Comparison of ENCODE assay signal across 8 cellular contexts in genomic region chr17:7915611-7916382, GRCh38. TPM values are rescaled to one million over a fixed set of nuclear protein-coding genes. Genes with fewer than 3 reads are reported as not detected.
A peak's percentile ranks its signal among the peaks of the same experiment; 100 is the strongest.
DNase-seq lines count a peak whose midpoint lies in the region; ATAC-seq lines count a peak whose summit lies in the region.

RNF227 (minus strand) TSS chr17:7916289; CDS start chr17:7916195, 94 bp downstream.

- peaks cover 0 to 12% of the 10 kb centered on the region in 2 donors for H3K4me1 ChIP-seq in esophagus (ENCODE audit: control insufficient read depth in 2 of 2, insufficient read depth in 2 of 2, low read length in 1 of 2)
- peaks cover 15% of the 10 kb centered on the region for H3K4me1 ChIP-seq in muscle layer of colon (ENCODE audit: insufficient read depth, low read length)

- no peaks in the 10 kb centered on the region for H3K9me3 ChIP-seq in esophagus (ENCODE audit: control insufficient read depth in 2 of 2, insufficient read depth in 1 of 2, low read depth in 1 of 2, low read length in 1 of 2)
- H3K9me3 ChIP-seq in muscle layer of colon (ENCODE audit: low read length) = no peaks in the 10 kb centered on the region

- peak within 1 kb of the TSS; percentile 87 for H3K4me3 Mint-ChIP-seq in activated T-cell treated with anti-CD3 and anti-CD28 coated beads, Interleukin-2, amount 50 U/mL, for 24 hours

- H3K27me3 ChIP-seq in esophagus (ENCODE audit: control insufficient read depth in 1 of 2, insufficient read depth in 2 of 2, low read length in 2 of 2) (no peaks in the 10 kb centered on the region), muscle layer of colon (ENCODE audit: control insufficient read depth in 1 of 2, insufficient read depth in 2 of 2, low read length in 2 of 2) (no peaks in the 10 kb centered on the region)

- peak within 1 kb of the TSS; percentile 62 for H3K4me3 ChIP-seq in Jurkat, Clone E6-1 (ENCODE audit: low read length)
- H3K4me3 ChIP-seq in esophagus (ENCODE audit: low read depth in 1 of 2, low read length in 2 of 2) = peak within 1 kb of the TSS; percentile 54 to 62
- peak within 1 kb of the TSS; percentile 67 to 83 for H3K4me3 ChIP-seq in muscle layer of colon (ENCODE audit: low read depth in 1 of 2, low read length in 2 of 2)

- H3K36me3 Mint-ChIP-seq in activated T-cell treated with anti-CD3 and anti-CD28 coated beads, Interleukin-2, amount 50 U/mL, for 24 hours (ENCODE audit: low read depth) = peaks cover 36% of the 10 kb centered on the region

- H3K4me1 Mint-ChIP-seq in activated T-cell treated with anti-CD3 and anti-CD28 coated beads, Interleukin-2, amount 50 U/mL, for 24 hours (ENCODE audit: low read depth) = peaks cover 35% of the 10 kb centered on the region

- H3K27ac ChIP-seq in esophagus (ENCODE audit: low read depth in 2 of 2, low read length in 1 of 2) = peak within 1 kb of the TSS; percentile 91 to 96
- peak within 1 kb of the TSS; percentile 95 for H3K27ac ChIP-seq in muscle layer of colon (ENCODE audit: low read depth, low read length)

- peak within 1 kb of the TSS; percentile 93 for H3K27ac Mint-ChIP-seq in activated T-cell treated with anti-CD3 and anti-CD28 coated beads, Interleukin-2, amount 50 U/mL, for 24 hours

- H3K27me3 Mint-ChIP-seq in activated T-cell treated with anti-CD3 and anti-CD28 coated beads, Interleukin-2, amount 50 U/mL, for 24 hours = no peaks in the 10 kb centered on the region

- 0 to 1% methylated on average over 99 to 100 of the region's 100 CpGs for WGBS in esophagus, 2 donors

- H3K36me3 ChIP-seq in esophagus (ENCODE audit: control insufficient read depth in 2 of 2, insufficient read depth in 2 of 2, low read length in 1 of 2) (peaks cover 0 to 5% of the 10 kb centered on the region in 2 donors), muscle layer of colon (ENCODE audit: insufficient read depth, low read length) (peaks cover 17% of the 10 kb centered on the region)

- peak; percentile 68 for ATAC-seq in GM21529 (IDR thresholded peaks at IDR 0.05; ENCODE audit: unreplicated experiment)

- peak within 1 kb of the TSS; percentile 73 for H3K9ac ChIP-seq in muscle layer of colon (ENCODE audit: low read length)

- H3K9me3 Mint-ChIP-seq in activated T-cell treated with anti-CD3 and anti-CD28 coated beads, Interleukin-2, amount 50 U/mL, for 24 hours = no peaks in the 10 kb centered on the region

- peak; percentile 92 for DNase-seq in COR-L47 (lab: John Stamatoyannopoulos, UW)
- peak; percentile 86 for DNase-seq in Jurkat, Clone E6-1 (ENCODE audit: low read depth, low spot score)
- peak; percentile 50 for DNase-seq in OCI-M2 (lab: John Stamatoyannopoulos, UW; ENCODE audit: unreplicated experiment)
- peak; percentile 92 for DNase-seq in activated T-cell treated with anti-CD3 and anti-CD28 coated beads, Interleukin-2, amount 50 U/mL, for 24 hours
- peak; percentile 92 for DNase-seq in stimulated activated CD8-positive, alpha-beta memory T cell treated with anti-CD3 and anti-CD28 coated beads, Interleukin-4, amount 100 ng/mL, for 48 hours

RNA-seq across cellular contexts. Expression of gene RNF227, which starts in this region (rescaled TPM):
- 2.8 TPM for polyA plus RNA-seq in Jurkat, Clone E6-1 (2012; ENCODE audit: insufficient read depth, insufficient read length)
- polyA plus RNA-seq in esophagus = 1 to 10 TPM; 3.5 to 4.3 TPM

Comparison
In these comparisons a context has a peak if more than half of its experiments do, and no peak if none do; other contexts are left out.
1. Peak in every context shown above with its lines: DNase-seq, ATAC-seq, H3K4me3 ChIP-seq and H3K27ac ChIP-seq.